ENCODE assay signal across 8 cellular contexts in the genomic region with DNA sequence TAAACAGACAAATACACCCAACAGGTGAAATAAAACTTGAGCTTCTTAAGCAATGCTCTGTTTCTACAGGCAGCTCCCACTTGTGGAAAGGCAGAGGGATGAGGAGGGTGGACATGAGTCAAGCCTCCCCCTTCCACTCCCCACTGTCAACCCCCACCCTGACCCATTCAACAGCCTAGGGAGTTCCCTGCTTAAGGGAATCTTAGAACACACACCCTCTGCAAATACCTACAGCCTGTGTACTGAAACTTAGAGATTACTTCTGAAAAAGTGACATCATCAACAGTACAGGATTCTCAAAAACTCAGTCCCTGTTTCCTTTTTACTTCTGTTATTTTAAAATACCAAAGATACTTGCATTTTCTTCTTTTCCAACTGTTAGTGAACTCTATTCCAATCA.
A peak's percentile ranks its signal among the peaks of the same experiment; 100 is the strongest.
DNase-seq lines count a peak whose midpoint lies in the region; ATAC-seq, FAIRE-seq and TF ChIP-seq lines count a peak whose summit lies in the region.

No MANE protein-coding gene starts in this region.

- intact Hi-C loops in HepG2 (cut with micrococcal nuclease; ENCODE audit: unreplicated experiment): loop anchor here (5.0 kb wide), 1 partner anchor 44 kb away; no protein-coding TSS in a partner anchor
- intact Hi-C loops in right lobe of liver (cut with DNase I): no loop called here

- no TSS peak for BruUV-seq in HepG2 (replicated peaks; lab: Mats Ljungman, UMichigan)

- TF ChIP-seq RAD21 in HepG2 (CRISPR knock-in tag; IDR thresholded peaks at IDR 0.05): no peak

- POLR2A ChIA-PET in HepG2 (lab: Yijun Ruan, JAX): interaction anchor here (0.7 to 4.0 kb wide), 20 partner anchors 11 to 345 kb away, joined by 3 to 60 read pairs (median 4); a partner anchor contains a TSS

- H4K20me1 ChIP-seq in HepG2 (ENCODE audit: insufficient read depth, low read length): no peaks in the 10 kb centered on the region

- H3K9me3 Mint-ChIP-seq in natural killer cell treated with Interleukin-12 subunit alpha and Interleukin-12 subunit beta and Interleukin-15 and Interleukin-18, amount 100 ng/mL, for 72 hours: no peaks in the 10 kb centered on the region

- H3K9me3 ChIP-seq in HepG2 (ENCODE audit: low read length) (no peaks in the 10 kb centered on the region), right lobe of liver (no peaks in the 10 kb centered on the region)

- no peaks in the 10 kb centered on the region for H3K4me1 Mint-ChIP-seq in natural killer cell treated with Interleukin-12 subunit alpha and Interleukin-12 subunit beta and Interleukin-15 and Interleukin-18, amount 100 ng/mL, for 72 hours (ENCODE audit: low read depth in 2 of 2)

- H3K27ac ChIP-seq in HepG2 (ENCODE audit: extremely low read length, insufficient read depth, low read length) (peak overlapping the region; percentile 70), right lobe of liver (no peak overlapping the region)

- DNase-seq in HepG2 (ENCODE audit: low spot score) (peak; percentile 48), right lobe of liver (no peak), epithelial cell of esophagus (ENCODE audit: low read depth) (peak; percentile 98), urothelium cell line (ENCODE audit: low spot score) (peak; percentile 80), 8988T (no peak), GOT3 (lab: John Stamatoyannopoulos, UW) (no peak)
- no peak for DNase-seq in natural killer cell treated with Interleukin-12 subunit alpha and Interleukin-12 subunit beta and Interleukin-15 and Interleukin-18, amount 100 ng/mL, for 72 hours (ENCODE audit: low spot score)

- no peak overlapping the region for H2AFZ ChIP-seq in HepG2 (ENCODE audit: low read length)

- peaks cover 95% of the 10 kb centered on the region for H3K79me2 ChIP-seq in HepG2 (ENCODE audit: insufficient read depth, low read length)

- in situ Hi-C loops in HepG2 (cut with HindIII; ENCODE audit: extremely low pct_ligation_motif_present, low pct_unique_long_range_greater_than_20kb): no loop called here

- peak; percentile 40 for FAIRE-seq in HepG2 (lab: Jason Lieb, UNC)
- FAIRE-seq in urothelium cell line (lab: Jason Lieb, UNC): peak; percentile 66

- no peak for TF ChIP-seq POLR2A in HepG2 (IDR thresholded peaks at IDR 0.05; ENCODE audit: insufficient read depth in 1 of 2, low read depth in 2 of 2, low read length in 2 of 2)
- TF ChIP-seq POLR2A in right lobe of liver (IDR thresholded peaks at IDR 0.05): no peak

- TF ChIP-seq EP300 in HepG2 (IDR thresholded peaks at IDR 0.05; ENCODE audit: low read depth in 2 of 2, low read length in 2 of 2) (peak in 1 of 2 experiments; percentile 25; a peak in 1 of 4 replicates), HepG2 (CRISPR knock-in tag; IDR thresholded peaks at IDR 0.05; ENCODE audit: borderline replicate concordance) (no peak)

- no peak overlapping the region for H3K27ac Mint-ChIP-seq in natural killer cell treated with Interleukin-12 subunit alpha and Interleukin-12 subunit beta and Interleukin-15 and Interleukin-18, amount 100 ng/mL, for 72 hours

- H3K4me1 ChIP-seq in HepG2 (ENCODE audit: insufficient read depth, low read length) (peaks cover 98% of the 10 kb centered on the region), right lobe of liver (no peaks in the 10 kb centered on the region)

- TF ChIP-seq CTCF in HepG2 (CRISPR knock-in tag; IDR thresholded peaks at IDR 0.05) (no peak), right lobe of liver (IDR thresholded peaks at IDR 0.05) (no peak), epithelial cell of esophagus (IDR thresholded peaks at IDR 0.05; ENCODE audit: insufficient read depth, low read depth, low read length, missing control alignments) (peak; percentile 25)

- H3K27me3 Mint-ChIP-seq in natural killer cell treated with Interleukin-12 subunit alpha and Interleukin-12 subunit beta and Interleukin-15 and Interleukin-18, amount 100 ng/mL, for 72 hours: no peaks in the 10 kb centered on the region

- H3K36me3 ChIP-seq in HepG2 (replicated peaks in 1 of 2; ENCODE audit: control insufficient read depth in 1 of 2, insufficient read depth in 2 of 2, low read length in 2 of 2) (peaks cover 0 to 2% of the 10 kb centered on the region in 2 experiments; a peak in 2 of 5 replicates), right lobe of liver (no peaks in the 10 kb centered on the region)

- H3K27me3 ChIP-seq in HepG2 (ENCODE audit: control insufficient read depth in 1 of 2, insufficient read depth in 2 of 2, low read length in 2 of 2) (no peaks in the 10 kb centered on the region), right lobe of liver (no peaks in the 10 kb centered on the region)

- no peaks in the 10 kb centered on the region for H3K36me3 Mint-ChIP-seq in natural killer cell treated with Interleukin-12 subunit alpha and Interleukin-12 subunit beta and Interleukin-15 and Interleukin-18, amount 100 ng/mL, for 72 hours

- H3K4me3 ChIP-seq in HepG2 (replicated peaks in 1 of 3; ENCODE audit: insufficient read depth in 1 of 3, low read depth in 2 of 3, low read length in 3 of 3) (peak overlapping the region in 2 of 3 experiments; percentile 43 to 64; a peak in 2 of 6 replicates), right lobe of liver (no peak overlapping the region), epithelial cell of esophagus (ENCODE audit: low read length) (no peak overlapping the region)

- peak overlapping the region; percentile 96 for H3K4me2 ChIP-seq in HepG2 (ENCODE audit: low read depth, low read length)

- peak overlapping the region; percentile 73 for H3K9ac ChIP-seq in HepG2 (ENCODE audit: insufficient read depth, low read depth, low read length)

- H3K4me3 Mint-ChIP-seq in natural killer cell treated with Interleukin-12 subunit alpha and Interleukin-12 subunit beta and Interleukin-15 and Interleukin-18, amount 100 ng/mL, for 72 hours: no peak overlapping the region

- CTCF ChIA-PET in HepG2 (lab: Yijun Ruan, JAX; ENCODE audit: low intra/inter-chr PET ratio, low total read pairs): no interaction called here

- ATAC-seq in HepG2 (peak; percentile 34), right lobe of liver (no peak), HG03460 (IDR thresholded peaks at IDR 0.05; ENCODE audit: unreplicated experiment) (peak; percentile 63)
- no peak for ATAC-seq in natural killer cell treated with Interleukin-12 subunit alpha and Interleukin-12 subunit beta and Interleukin-15 and Interleukin-18, amount 100 ng/mL, for 72 hours

TF ChIP-seq in HepG2, 621 proteins besides CTCF, POLR2A, EP300 and RAD21 (continues in another document):
- TF ChIP-seq ZNF605 (CRISPR knock-in tag; IDR thresholded peaks at IDR 0.05): no peak
- no peak for TF ChIP-seq ZNF264 (CRISPR knock-in tag; IDR thresholded peaks at IDR 0.05)
- TF ChIP-seq CREB1 (IDR thresholded peaks at IDR 0.05): peak; percentile 24; the same call in 1 of the 2 replicates
- no peak for TF ChIP-seq CREB1 (CRISPR knock-in tag; IDR thresholded peaks at IDR 0.05)
- TF ChIP-seq ZBTB21 (CRISPR knock-in tag; IDR thresholded peaks at IDR 0.05): 0 out of 2 replicates have a peak, but pooled peaks have one; percentile 16
- TF ChIP-seq CREM (IDR thresholded peaks at IDR 0.05): 0 out of 2 replicates have a peak, but pooled peaks have one; percentile 29
- no peak for TF ChIP-seq CREM (CRISPR knock-in tag; IDR thresholded peaks at IDR 0.05)
- 0 out of 2 replicates have a peak, but pooled peaks have one; percentile 4 for TF ChIP-seq CEBPG (CRISPR knock-in tag; IDR thresholded peaks at IDR 0.05)
- TF ChIP-seq, protein P1, sequence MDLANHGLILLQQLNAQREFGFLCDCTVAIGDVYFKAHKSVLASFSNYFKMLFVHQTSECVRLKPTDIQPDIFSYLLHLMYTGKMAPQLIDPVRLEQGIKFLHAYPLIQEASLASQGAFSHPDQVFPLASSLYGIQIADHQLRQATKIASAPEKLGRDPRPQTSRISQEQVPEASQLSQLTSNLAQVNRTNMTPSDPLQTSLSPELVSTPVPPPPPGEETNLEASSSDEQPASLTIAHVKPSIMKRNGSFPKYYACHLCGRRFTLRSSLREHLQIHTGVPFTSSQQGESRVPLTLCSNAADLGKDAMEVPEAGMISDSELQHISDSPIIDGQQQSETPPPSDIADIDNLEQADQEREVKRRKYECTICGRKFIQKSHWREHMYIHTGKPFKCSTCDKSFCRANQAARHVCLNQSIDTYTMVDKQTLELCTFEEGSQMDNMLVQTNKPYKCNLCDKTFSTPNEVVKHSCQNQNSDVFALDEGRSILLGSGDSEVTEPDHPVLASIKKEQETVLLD (CRISPR knock-in tag; IDR thresholded peaks at IDR 0.05; ENCODE audit: low read depth): no peak
- TF ChIP-seq TARDBP (CRISPR knock-in tag; IDR thresholded peaks at IDR 0.05): no peak
- TF ChIP-seq, protein P2, sequence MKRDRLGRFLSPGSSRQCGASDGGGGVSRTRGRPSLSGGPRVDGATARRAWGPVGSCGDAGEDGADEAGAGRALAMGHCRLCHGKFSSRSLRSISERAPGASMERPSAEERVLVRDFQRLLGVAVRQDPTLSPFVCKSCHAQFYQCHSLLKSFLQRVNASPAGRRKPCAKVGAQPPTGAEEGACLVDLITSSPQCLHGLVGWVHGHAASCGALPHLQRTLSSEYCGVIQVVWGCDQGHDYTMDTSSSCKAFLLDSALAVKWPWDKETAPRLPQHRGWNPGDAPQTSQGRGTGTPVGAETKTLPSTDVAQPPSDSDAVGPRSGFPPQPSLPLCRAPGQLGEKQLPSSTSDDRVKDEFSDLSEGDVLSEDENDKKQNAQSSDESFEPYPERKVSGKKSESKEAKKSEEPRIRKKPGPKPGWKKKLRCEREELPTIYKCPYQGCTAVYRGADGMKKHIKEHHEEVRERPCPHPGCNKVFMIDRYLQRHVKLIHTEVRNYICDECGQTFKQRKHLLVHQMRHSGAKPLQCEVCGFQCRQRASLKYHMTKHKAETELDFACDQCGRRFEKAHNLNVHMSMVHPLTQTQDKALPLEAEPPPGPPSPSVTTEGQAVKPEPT (CRISPR knock-in tag; IDR thresholded peaks at IDR 0.05; ENCODE audit: low read depth): no peak

Comparison
In these comparisons a context has a peak if more than half of its experiments do, and no peak if none do; other contexts are left out.
1. ATAC-seq: peak in HepG2 (single experiment) and HG03460 (single experiment); none in right lobe of liver (0 of 4) and natural killer cell treated with Interleukin-12 subunit alpha and Interleukin-12 subunit beta and Interleukin-15 and Interleukin-18, amount 100 ng/mL, for 72 hours (0 of 2).
2. DNase-seq: peak in HepG2 (single experiment), epithelial cell of esophagus (single experiment) and urothelium cell line (single experiment); none in right lobe of liver (0 of 3), 8988T (single experiment), natural killer cell treated with Interleukin-12 subunit alpha and Interleukin-12 subunit beta and Interleukin-15 and Interleukin-18, amount 100 ng/mL, for 72 hours (single experiment) and GOT3 (single experiment).
3. H3K4me3 ChIP-seq: peak in HepG2 (2 of 3); none in right lobe of liver (0 of 3) and epithelial cell of esophagus (single experiment).